Comparison of ENCODE assay signal across 1 cellular context in the genomic region with DNA sequence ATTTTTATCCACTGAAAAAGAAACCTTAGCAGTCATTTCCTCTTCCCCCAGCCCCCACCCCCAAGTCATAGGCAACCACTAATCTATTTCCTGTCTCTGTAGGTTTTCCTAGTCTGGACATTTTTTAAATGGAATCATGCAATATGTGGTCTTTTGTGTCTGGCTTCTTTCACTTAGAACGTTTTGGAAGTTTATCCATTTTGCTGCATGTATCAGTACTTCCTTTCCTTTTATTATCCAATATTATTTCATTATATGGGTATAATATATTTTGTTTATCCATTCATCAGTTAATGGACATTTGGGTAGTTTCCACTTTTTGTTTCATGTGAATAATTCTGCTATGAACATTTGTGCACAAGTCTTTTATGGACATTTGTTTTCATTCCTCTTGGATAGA.
TF ChIP-seq lines count a peak whose summit lies in the region.

No MANE protein-coding gene starts in this region.

TF ChIP-seq in SK-N-SH treated with all-trans-retinoic acid at 6 μM for 48 hours, 23 proteins besides CTCF, POLR2A, EP300 and RAD21:
- TF ChIP-seq, protein P1, sequence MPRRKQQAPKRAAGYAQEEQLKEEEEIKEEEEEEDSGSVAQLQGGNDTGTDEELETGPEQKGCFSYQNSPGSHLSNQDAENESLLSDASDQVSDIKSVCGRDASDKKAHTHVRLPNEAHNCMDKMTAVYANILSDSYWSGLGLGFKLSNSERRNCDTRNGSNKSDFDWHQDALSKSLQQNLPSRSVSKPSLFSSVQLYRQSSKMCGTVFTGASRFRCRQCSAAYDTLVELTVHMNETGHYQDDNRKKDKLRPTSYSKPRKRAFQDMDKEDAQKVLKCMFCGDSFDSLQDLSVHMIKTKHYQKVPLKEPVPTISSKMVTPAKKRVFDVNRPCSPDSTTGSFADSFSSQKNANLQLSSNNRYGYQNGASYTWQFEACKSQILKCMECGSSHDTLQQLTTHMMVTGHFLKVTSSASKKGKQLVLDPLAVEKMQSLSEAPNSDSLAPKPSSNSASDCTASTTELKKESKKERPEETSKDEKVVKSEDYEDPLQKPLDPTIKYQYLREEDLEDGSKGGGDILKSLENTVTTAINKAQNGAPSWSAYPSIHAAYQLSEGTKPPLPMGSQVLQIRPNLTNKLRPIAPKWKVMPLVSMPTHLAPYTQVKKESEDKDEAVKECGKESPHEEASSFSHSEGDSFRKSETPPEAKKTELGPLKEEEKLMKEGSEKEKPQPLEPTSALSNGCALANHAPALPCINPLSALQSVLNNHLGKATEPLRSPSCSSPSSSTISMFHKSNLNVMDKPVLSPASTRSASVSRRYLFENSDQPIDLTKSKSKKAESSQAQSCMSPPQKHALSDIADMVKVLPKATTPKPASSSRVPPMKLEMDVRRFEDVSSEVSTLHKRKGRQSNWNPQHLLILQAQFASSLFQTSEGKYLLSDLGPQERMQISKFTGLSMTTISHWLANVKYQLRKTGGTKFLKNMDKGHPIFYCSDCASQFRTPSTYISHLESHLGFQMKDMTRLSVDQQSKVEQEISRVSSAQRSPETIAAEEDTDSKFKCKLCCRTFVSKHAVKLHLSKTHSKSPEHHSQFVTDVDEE (CRISPR knock-in tag; IDR thresholded peaks at IDR 0.05): 0 out of 2 replicates have a peak, but pooled peaks have one; percentile 53
- TF ChIP-seq ZFP30 (CRISPR knock-in tag; IDR thresholded peaks at IDR 0.05) (no peak), ISL1 (CRISPR knock-in tag; IDR thresholded peaks at IDR 0.05) (peak; percentile 73), TCF4 (CRISPR knock-in tag; IDR thresholded peaks at IDR 0.05; ENCODE audit: borderline replicate concordance) (peak; percentile 78)
